ENCODE assay signal across 3 cellular contexts in the genomic region with DNA sequence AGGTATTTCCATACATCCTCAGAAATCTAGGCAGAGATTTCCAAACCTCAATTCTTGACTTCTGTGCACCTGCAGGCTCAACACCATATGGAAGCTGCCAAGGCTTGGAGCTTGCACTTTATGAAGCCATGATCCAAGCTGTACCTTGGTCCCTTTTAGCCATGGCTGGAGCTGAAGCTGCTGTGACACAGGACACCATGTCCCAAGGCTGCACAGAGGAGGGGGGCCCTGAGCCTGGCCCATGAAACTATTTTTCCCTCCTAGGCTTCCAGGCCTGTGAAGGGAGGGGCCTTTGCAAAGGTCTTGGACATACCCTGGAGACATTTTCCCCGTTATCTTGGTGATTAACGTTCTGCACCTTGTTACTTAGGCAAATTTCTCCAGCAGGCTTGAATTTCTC.
"Had no signal": no experiment of that assay in that cellular context is flagged by ENCODE, and none has a peak within 500 bp of the region (broad histone marks: within the 10 kb centered on the region; RNA-seq: fewer than 3 reads in every experiment).

No MANE protein-coding gene starts in this region.

- ATAC-seq: GM12878 had no signal

- H3K4me3 ChIP-seq: GM12878 had no signal

- DNase-seq: GDM1, GF-D8 had no signal
